ENCODE assay signal across 1 cellular context in genomic region chr2:54723300-54724149, GRCh38.
TF ChIP-seq lines count a peak whose summit lies in the region.

TSS of gene EML6 (plus strand) at chr2:54723662. CDS start at chr2:54725062, 1,400 bp downstream.

TF ChIP-seq in HepG2, 621 proteins besides CTCF, POLR2A, EP300 and RAD21 (continued from another document and continues in another):
- TF ChIP-seq, protein P1, sequence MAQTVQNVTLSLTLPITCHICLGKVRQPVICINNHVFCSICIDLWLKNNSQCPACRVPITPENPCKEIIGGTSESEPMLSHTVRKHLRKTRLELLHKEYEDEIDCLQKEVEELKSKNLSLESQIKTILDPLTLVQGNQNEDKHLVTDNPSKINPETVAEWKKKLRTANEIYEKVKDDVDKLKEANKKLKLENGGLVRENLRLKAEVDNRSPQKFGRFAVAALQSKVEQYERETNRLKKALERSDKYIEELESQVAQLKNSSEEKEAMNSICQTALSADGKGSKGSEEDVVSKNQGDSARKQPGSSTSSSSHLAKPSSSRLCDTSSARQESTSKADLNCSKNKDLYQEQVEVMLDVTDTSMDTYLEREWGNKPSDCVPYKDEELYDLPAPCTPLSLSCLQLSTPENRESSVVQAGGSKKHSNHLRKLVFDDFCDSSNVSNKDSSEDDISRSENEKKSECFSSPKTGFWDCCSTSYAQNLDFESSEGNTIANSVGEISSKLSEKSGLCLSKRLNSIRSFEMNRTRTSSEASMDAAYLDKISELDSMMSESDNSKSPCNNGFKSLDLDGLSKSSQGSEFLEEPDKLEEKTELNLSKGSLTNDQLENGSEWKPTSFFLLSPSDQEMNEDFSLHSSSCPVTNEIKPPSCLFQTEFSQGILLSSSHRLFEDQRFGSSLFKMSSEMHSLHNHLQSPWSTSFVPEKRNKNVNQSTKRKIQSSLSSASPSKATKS (CRISPR knock-in tag; IDR thresholded peaks at IDR 0.05) = no peak
- TF ChIP-seq NR2F1 (CRISPR knock-in tag; IDR thresholded peaks at IDR 0.05) (peak in 1 of 2 experiments; percentile 25; a peak in 1 of 4 replicates), IRF2 (CRISPR knock-in tag; IDR thresholded peaks at IDR 0.05) (peak; percentile 91), TFDP2 (CRISPR knock-in tag; IDR thresholded peaks at IDR 0.05) (peak; percentile 83), ZSCAN31 (CRISPR knock-in tag; IDR thresholded peaks at IDR 0.05; ENCODE audit: low read depth) (no peak; the same call in none of the 2 replicates), ZNF530 (CRISPR knock-in tag; IDR thresholded peaks at IDR 0.05; ENCODE audit: low read depth) (no peak), MYC (CRISPR knock-in tag; IDR thresholded peaks at IDR 0.05; ENCODE audit: borderline replicate concordance) (peak; percentile 78), CREM (IDR thresholded peaks at IDR 0.05) (peak; percentile 93), CREM (CRISPR knock-in tag; IDR thresholded peaks at IDR 0.05) (no peak), ATF4 (CRISPR knock-in tag; IDR thresholded peaks at IDR 0.05) (peak in 1 of 2 experiments; percentile 57; a peak in 1 of 4 replicates), FOXO1 (CRISPR knock-in tag; IDR thresholded peaks at IDR 0.05) (no peak; the same call in 1 of the 2 replicates), ZBTB44 (CRISPR knock-in tag; IDR thresholded peaks at IDR 0.05) (no peak), ARNTL (CRISPR knock-in tag; IDR thresholded peaks at IDR 0.05) (no peak; the same call in 1 of the 2 replicates), ZNF589 (CRISPR knock-in tag; conservative IDR thresholded peaks at IDR 0.05) (no peak; the same call in 1 of the 2 replicates), KLF6 (CRISPR knock-in tag; IDR thresholded peaks at IDR 0.05) (peak; percentile 69; the same call in 1 of the 2 replicates), ZNF556 (CRISPR knock-in tag; IDR thresholded peaks at IDR 0.05; ENCODE audit: borderline replicate concordance) (peak; percentile 65; the same call in 1 of the 2 replicates), SP2 (CRISPR knock-in tag; IDR thresholded peaks at IDR 0.05) (0 out of 2 replicates have a peak, but pooled peaks have one; percentile 53), ZNF678 (CRISPR knock-in tag; IDR thresholded peaks at IDR 0.05) (peak; percentile 69; the same call in 1 of the 2 replicates), ZNF205 (CRISPR knock-in tag; IDR thresholded peaks at IDR 0.05) (peak; percentile 10; the same call in 1 of the 2 replicates), MAFF (IDR thresholded peaks at IDR 0.05; ENCODE audit: low read depth, low read length) (no peak), CAMTA2 (CRISPR knock-in tag; IDR thresholded peaks at IDR 0.05; ENCODE audit: borderline replicate concordance) (peak; percentile 99), U2AF1 (optimal IDR thresholded peaks at IDR 0.05; ENCODE audit: low read depth, low read length) (no peak), ZNF17 (CRISPR knock-in tag; IDR thresholded peaks at IDR 0.05) (no peak), SOX6 (IDR thresholded peaks at IDR 0.05) (no peak), SOX6 (CRISPR knock-in tag; IDR thresholded peaks at IDR 0.05) (peak; percentile 88), GATAD2A (CRISPR knock-in tag; IDR thresholded peaks at IDR 0.05) (peak; percentile 67)
- TF ChIP-seq, protein P2, sequence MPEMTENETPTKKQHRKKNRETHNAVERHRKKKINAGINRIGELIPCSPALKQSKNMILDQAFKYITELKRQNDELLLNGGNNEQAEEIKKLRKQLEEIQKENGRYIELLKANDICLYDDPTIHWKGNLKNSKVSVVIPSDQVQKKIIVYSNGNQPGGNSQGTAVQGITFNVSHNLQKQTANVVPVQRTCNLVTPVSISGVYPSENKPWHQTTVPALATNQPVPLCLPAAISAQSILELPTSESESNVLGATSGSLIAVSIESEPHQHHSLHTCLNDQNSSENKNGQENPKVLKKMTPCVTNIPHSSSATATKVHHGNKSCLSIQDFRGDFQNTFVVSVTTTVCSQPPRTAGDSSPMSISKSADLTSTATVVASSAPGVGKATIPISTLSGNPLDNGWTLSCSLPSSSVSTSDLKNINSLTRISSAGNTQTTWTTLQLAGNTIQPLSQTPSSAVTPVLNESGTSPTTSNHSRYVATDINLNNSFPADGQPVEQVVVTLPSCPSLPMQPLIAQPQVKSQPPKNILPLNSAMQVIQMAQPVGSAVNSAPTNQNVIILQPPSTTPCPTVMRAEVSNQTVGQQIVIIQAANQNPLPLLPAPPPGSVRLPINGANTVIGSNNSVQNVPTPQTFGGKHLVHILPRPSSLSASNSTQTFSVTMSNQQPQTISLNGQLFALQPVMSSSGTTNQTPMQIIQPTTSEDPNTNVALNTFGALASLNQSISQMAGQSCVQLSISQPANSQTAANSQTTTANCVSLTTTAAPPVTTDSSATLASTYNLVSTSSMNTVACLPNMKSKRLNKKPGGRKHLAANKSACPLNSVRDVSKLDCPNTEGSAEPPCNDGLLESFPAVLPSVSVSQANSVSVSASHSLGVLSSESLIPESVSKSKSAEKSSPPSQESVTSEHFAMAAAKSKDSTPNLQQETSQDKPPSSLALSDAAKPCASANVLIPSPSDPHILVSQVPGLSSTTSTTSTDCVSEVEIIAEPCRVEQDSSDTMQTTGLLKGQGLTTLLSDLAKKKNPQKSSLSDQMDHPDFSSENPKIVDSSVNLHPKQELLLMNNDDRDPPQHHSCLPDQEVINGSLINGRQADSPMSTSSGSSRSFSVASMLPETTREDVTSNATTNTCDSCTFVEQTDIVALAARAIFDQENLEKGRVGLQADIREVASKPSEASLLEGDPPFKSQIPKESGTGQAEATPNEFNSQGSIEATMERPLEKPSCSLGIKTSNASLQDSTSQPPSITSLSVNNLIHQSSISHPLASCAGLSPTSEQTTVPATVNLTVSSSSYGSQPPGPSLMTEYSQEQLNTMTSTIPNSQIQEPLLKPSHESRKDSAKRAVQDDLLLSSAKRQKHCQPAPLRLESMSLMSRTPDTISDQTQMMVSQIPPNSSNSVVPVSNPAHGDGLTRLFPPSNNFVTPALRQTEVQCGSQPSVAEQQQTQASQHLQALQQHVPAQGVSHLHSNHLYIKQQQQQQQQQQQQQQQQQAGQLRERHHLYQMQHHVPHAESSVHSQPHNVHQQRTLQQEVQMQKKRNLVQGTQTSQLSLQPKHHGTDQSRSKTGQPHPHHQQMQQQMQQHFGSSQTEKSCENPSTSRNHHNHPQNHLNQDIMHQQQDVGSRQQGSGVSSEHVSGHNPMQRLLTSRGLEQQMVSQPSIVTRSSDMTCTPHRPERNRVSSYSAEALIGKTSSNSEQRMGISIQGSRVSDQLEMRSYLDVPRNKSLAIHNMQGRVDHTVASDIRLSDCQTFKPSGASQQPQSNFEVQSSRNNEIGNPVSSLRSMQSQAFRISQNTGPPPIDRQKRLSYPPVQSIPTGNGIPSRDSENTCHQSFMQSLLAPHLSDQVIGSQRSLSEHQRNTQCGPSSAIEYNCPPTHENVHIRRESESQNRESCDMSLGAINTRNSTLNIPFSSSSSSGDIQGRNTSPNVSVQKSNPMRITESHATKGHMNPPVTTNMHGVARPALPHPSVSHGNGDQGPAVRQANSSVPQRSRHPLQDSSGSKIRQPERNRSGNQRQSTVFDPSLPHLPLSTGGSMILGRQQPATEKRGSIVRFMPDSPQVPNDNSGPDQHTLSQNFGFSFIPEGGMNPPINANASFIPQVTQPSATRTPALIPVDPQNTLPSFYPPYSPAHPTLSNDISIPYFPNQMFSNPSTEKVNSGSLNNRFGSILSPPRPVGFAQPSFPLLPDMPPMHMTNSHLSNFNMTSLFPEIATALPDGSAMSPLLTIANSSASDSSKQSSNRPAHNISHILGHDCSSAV (CRISPR knock-in tag; IDR thresholded peaks at IDR 0.05; ENCODE audit: borderline replicate concordance) = 0 out of 2 replicates have a peak, but pooled peaks have one; percentile 27
- TF ChIP-seq, protein P3, sequence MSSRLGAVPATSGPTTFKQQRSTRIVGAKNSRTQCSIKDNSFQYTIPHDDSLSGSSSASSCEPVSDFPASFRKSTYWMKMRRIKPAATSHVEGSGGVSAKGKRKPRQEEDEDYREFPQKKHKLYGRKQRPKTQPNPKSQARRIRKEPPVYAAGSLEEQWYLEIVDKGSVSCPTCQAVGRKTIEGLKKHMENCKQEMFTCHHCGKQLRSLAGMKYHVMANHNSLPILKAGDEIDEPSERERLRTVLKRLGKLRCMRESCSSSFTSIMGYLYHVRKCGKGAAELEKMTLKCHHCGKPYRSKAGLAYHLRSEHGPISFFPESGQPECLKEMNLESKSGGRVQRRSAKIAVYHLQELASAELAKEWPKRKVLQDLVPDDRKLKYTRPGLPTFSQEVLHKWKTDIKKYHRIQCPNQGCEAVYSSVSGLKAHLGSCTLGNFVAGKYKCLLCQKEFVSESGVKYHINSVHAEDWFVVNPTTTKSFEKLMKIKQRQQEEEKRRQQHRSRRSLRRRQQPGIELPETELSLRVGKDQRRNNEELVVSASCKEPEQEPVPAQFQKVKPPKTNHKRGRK (CRISPR knock-in tag; IDR thresholded peaks at IDR 0.05) = no peak
- TF ChIP-seq, protein P4, sequence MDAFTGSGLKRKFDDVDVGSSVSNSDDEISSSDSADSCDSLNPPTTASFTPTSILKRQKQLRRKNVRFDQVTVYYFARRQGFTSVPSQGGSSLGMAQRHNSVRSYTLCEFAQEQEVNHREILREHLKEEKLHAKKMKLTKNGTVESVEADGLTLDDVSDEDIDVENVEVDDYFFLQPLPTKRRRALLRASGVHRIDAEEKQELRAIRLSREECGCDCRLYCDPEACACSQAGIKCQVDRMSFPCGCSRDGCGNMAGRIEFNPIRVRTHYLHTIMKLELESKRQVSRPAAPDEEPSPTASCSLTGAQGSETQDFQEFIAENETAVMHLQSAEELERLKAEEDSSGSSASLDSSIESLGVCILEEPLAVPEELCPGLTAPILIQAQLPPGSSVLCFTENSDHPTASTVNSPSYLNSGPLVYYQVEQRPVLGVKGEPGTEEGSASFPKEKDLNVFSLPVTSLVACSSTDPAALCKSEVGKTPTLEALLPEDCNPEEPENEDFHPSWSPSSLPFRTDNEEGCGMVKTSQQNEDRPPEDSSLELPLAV (CRISPR knock-in tag; conservative IDR thresholded peaks at IDR 0.05; ENCODE audit: low read depth) = no peak
- TF ChIP-seq, protein P5, sequence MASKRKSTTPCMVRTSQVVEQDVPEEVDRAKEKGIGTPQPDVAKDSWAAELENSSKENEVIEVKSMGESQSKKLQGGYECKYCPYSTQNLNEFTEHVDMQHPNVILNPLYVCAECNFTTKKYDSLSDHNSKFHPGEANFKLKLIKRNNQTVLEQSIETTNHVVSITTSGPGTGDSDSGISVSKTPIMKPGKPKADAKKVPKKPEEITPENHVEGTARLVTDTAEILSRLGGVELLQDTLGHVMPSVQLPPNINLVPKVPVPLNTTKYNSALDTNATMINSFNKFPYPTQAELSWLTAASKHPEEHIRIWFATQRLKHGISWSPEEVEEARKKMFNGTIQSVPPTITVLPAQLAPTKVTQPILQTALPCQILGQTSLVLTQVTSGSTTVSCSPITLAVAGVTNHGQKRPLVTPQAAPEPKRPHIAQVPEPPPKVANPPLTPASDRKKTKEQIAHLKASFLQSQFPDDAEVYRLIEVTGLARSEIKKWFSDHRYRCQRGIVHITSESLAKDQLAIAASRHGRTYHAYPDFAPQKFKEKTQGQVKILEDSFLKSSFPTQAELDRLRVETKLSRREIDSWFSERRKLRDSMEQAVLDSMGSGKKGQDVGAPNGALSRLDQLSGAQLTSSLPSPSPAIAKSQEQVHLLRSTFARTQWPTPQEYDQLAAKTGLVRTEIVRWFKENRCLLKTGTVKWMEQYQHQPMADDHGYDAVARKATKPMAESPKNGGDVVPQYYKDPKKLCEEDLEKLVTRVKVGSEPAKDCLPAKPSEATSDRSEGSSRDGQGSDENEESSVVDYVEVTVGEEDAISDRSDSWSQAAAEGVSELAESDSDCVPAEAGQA (IDR thresholded peaks at IDR 0.05; ENCODE audit: low read depth) = peak; percentile 58; the same call in 1 of the 2 replicates
- TF ChIP-seq, protein P5 (CRISPR knock-in tag; IDR thresholded peaks at IDR 0.05; ENCODE audit: borderline replicate concordance) = no peak
